Comparison of ENCODE assay signal across 17 cellular contexts in the genomic region with DNA sequence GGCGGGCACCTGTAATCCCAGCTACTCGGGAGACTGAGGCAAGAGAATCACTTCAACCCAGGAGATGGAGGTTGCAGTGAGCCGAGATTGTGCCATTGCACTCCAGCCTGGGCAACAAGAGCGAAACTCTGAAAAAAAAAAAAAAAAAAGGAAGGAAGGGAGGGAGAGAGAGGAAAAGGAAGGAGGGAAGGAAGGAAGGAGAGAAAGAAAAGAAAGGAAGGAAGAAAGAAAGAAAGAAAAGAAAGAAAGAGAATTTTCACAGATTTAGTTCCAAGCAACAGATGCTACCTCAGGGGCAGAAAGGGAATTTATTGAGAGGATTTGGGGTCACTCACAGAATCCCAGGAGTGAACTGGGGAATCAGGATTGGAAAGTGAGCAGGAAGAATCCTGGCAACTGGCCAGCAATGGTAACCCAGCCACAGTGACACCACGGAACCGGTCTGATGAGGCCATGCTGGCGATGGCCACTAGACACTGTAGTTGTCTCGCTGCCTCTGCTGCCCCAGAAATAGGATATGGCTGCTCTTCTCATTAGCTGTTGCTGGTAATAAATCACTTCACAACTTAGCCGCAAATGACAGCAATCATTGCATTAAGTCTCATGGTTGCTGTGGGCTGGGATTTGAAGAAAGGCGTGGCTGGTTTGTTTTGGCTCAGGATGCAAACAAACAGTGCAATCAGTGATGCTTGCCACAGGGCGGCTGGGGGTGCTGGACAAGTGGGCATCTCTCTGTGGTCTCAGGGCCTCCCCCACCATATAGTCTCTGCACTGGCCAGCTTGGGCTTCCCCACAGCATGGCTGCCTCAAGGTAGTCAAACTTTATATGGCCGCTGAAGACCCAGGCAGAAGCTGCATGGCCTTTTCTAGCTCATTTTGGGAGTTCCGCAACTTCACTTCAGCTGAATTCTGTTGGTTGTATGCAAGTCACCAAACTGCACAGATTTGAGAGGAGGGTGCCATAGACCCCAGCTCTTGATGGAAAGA. TPM values are rescaled to one million over a fixed set of nuclear protein-coding genes. Genes with fewer than 3 reads are reported as not detected.
A peak's percentile ranks its signal among the peaks of the same experiment; 100 is the strongest.
DNase-seq lines count a peak whose midpoint lies in the region; ATAC-seq and TF ChIP-seq lines count a peak whose summit lies in the region.
"Had no signal": no experiment of that assay in that cellular context is flagged by ENCODE, and none has a peak within 500 bp of the region (broad histone marks: within the 10 kb centered on the region; RNA-seq: fewer than 3 reads in every experiment).

No MANE protein-coding gene starts in this region.

- no peaks in the 10 kb centered on the region for H3K9me3 ChIP-seq in SK-N-SH
- H3K9me3 ChIP-seq in thyroid gland, result no peaks in the 10 kb centered on the region
- H3K9me3 ChIP-seq: heart left ventricle had no signal

- DNase-seq in SK-N-SH, result peak; percentile 12
- peak; percentile 63 for DNase-seq in MV-4-11 (lab: John Stamatoyannopoulos, UW)
- peak; percentile 19 to 21 for DNase-seq in thyroid gland
- DNase-seq in GDM1 (lab: John Stamatoyannopoulos, UW), result no peak
- DNase-seq: activated CD4-positive, alpha-beta memory T cell treated with anti-CD3 and anti-CD28 coated beads, Interleukin-2, amount 10 ng/mL, durations not matched to agents 7 days and 5 days; activated T-cell treated with anti-CD3 and anti-CD28 coated beads, Interleukin-2, amount 50 U/mL, for 48 hours; heart left ventricle; islet precursor cell; naive thymus-derived CD8-positive, alpha-beta T cell; NCI-H187; NCI-H526; T-helper 1 cell had no signal

- no peak overlapping the region for H3K4me2 ChIP-seq in SK-N-SH

- no peaks in the 10 kb centered on the region for H3K9me2 ChIP-seq in SK-N-SH

- TF ChIP-seq CTCF in SK-N-SH (IDR thresholded peaks at IDR 0.05), result no peak
- no peak for TF ChIP-seq CTCF in thyroid gland (IDR thresholded peaks at IDR 0.05)

- peaks cover 8% of the 10 kb centered on the region for H3F3A ChIP-seq in SK-N-SH (replicated peaks; ENCODE audit: insufficient read depth)

- CTCF ChIA-PET in SK-N-SH (lab: Yijun Ruan, JAX), result interaction anchor here (0.8 to 9.3 kb wide), 10 partner anchors 9 to 233 kb away, joined by 3 to 70 read pairs (median 5); partner anchors contain the start of genes CBLC and NECTIN2

- H3K27me3 ChIP-seq in SK-N-SH (ENCODE audit: insufficient read depth) (peaks cover 51% of the 10 kb centered on the region), thyroid gland (no peaks in the 10 kb centered on the region)
- H3K27me3 ChIP-seq: heart left ventricle had no signal

- POLR2A ChIA-PET in SK-N-SH (lab: Yijun Ruan, JAX), result no interaction called here

- intact Hi-C loops in thyroid gland (cut with DNase I), result no loop called here

- WGBS in SK-N-SH (ENCODE audit: low lambda C conversion rate), result 33% methylated on average over 12 of the region's 13 CpGs
- 81 to 90% methylated on average over 12 to 13 of the region's 13 CpGs for WGBS in thyroid gland, 2 donors

- TF ChIP-seq POLR2A in thyroid gland (IDR thresholded peaks at IDR 0.05), result no peak

- H4K20me1 ChIP-seq in SK-N-SH (ENCODE audit: insufficient read depth), result no peaks in the 10 kb centered on the region

- no peaks in the 10 kb centered on the region for H3K79me2 ChIP-seq in SK-N-SH (ENCODE audit: insufficient read depth)
- H3K79me2 ChIP-seq: parathyroid adenoma had no signal

- ATAC-seq in SK-N-SH treated with all-trans-retinoic acid at 6 μM for 48 hours, result no peak
- ATAC-seq in HG02623 (IDR thresholded peaks at IDR 0.05; ENCODE audit: unreplicated experiment), result no peak
- ATAC-seq: heart left ventricle; naive thymus-derived CD8-positive, alpha-beta T cell had no signal

- H3K4me1 ChIP-seq in SK-N-SH (ENCODE audit: control insufficient read depth in 1 of 2, insufficient read depth in 2 of 2, low read depth in 1 of 2, low read length in 1 of 2) (peaks cover 7 to 8% of the 10 kb centered on the region in 2 experiments; a peak in 2 of 4 replicates), thyroid gland (peaks cover 18 to 27% of the 10 kb centered on the region in 2 donors)

- H3K27ac ChIP-seq in SK-N-SH (ENCODE audit: low read depth in 2 of 2, low read length in 1 of 2), result no peak overlapping the region
- no peak overlapping the region for H3K27ac ChIP-seq in thyroid gland
- H3K27ac ChIP-seq: heart left ventricle, parathyroid adenoma had no signal

- H3K4me3 ChIP-seq in SK-N-SH (ENCODE audit: low read depth in 2 of 2, low read length in 1 of 2) (no peak overlapping the region), thyroid gland (replicated peaks in 1 of 3) (no peak overlapping the region)
- H3K4me3 ChIP-seq: heart left ventricle had no signal

- no peak for TF ChIP-seq RAD21 in SK-N-SH (IDR thresholded peaks at IDR 0.05; ENCODE audit: low read length)

- TF ChIP-seq EP300 in SK-N-SH (IDR thresholded peaks at IDR 0.05; ENCODE audit: borderline replicate concordance in 1 of 2, low read depth in 1 of 2, low read length in 1 of 2), result no peak

- no peak overlapping the region for H2AFZ ChIP-seq in SK-N-SH (ENCODE audit: low read depth)
- H2AFZ ChIP-seq: parathyroid adenoma had no signal

- no peak overlapping the region for H3K9ac ChIP-seq in SK-N-SH
- H3K9ac ChIP-seq: parathyroid adenoma had no signal

- H3K36me3 ChIP-seq in SK-N-SH (replicated peaks in 1 of 2; ENCODE audit: control insufficient read depth in 1 of 2, insufficient read depth in 2 of 2, low read length in 1 of 2) (no peaks in the 10 kb centered on the region), thyroid gland (no peaks in the 10 kb centered on the region)
- H3K36me3 ChIP-seq: heart left ventricle had no signal

TF ChIP-seq in SK-N-SH, 30 proteins besides CTCF, POLR2A, EP300 and RAD21 (continues in another document):
- no peak for TF ChIP-seq MEF2A (IDR thresholded peaks at IDR 0.05; ENCODE audit: borderline replicate concordance, low read depth)

TF ChIP-seq in SK-N-SH treated with all-trans-retinoic acid at 6 μM for 48 hours, 23 proteins besides CTCF, POLR2A, EP300 and RAD21 (continues in another document):
- TF ChIP-seq CSDC2 (CRISPR knock-in tag; IDR thresholded peaks at IDR 0.05) (no peak), TOX (CRISPR knock-in tag; IDR thresholded peaks at IDR 0.05; ENCODE audit: borderline replicate concordance) (no peak), ZNF70 (CRISPR knock-in tag; IDR thresholded peaks at IDR 0.05) (no peak), SNAI2 (CRISPR knock-in tag; IDR thresholded peaks at IDR 0.05) (no peak), ISL1 (CRISPR knock-in tag; IDR thresholded peaks at IDR 0.05) (no peak), GLIS3 (CRISPR knock-in tag; IDR thresholded peaks at IDR 0.05) (no peak), CSRNP3 (CRISPR knock-in tag; IDR thresholded peaks at IDR 0.05) (no peak)

TF ChIP-seq in PFSK-1, 5 proteins besides CTCF, POLR2A, EP300 and RAD21:
- TF ChIP-seq POLR2AphosphoS5 (IDR thresholded peaks at IDR 0.05; ENCODE audit: low read depth, low read length), result no peak
- TF ChIP-seq, protein P1, sequence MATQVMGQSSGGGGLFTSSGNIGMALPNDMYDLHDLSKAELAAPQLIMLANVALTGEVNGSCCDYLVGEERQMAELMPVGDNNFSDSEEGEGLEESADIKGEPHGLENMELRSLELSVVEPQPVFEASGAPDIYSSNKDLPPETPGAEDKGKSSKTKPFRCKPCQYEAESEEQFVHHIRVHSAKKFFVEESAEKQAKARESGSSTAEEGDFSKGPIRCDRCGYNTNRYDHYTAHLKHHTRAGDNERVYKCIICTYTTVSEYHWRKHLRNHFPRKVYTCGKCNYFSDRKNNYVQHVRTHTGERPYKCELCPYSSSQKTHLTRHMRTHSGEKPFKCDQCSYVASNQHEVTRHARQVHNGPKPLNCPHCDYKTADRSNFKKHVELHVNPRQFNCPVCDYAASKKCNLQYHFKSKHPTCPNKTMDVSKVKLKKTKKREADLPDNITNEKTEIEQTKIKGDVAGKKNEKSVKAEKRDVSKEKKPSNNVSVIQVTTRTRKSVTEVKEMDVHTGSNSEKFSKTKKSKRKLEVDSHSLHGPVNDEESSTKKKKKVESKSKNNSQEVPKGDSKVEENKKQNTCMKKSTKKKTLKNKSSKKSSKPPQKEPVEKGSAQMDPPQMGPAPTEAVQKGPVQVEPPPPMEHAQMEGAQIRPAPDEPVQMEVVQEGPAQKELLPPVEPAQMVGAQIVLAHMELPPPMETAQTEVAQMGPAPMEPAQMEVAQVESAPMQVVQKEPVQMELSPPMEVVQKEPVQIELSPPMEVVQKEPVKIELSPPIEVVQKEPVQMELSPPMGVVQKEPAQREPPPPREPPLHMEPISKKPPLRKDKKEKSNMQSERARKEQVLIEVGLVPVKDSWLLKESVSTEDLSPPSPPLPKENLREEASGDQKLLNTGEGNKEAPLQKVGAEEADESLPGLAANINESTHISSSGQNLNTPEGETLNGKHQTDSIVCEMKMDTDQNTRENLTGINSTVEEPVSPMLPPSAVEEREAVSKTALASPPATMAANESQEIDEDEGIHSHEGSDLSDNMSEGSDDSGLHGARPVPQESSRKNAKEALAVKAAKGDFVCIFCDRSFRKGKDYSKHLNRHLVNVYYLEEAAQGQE (IDR thresholded peaks at IDR 0.05; ENCODE audit: insufficient read depth in 1 of 2, low read depth in 2 of 2, low read length in 2 of 2), result no peak
- TF ChIP-seq SIN3A (IDR thresholded peaks at IDR 0.05; ENCODE audit: borderline replicate concordance, insufficient read depth, low read length), result no peak
- no peak for TF ChIP-seq TAF1 (IDR thresholded peaks at IDR 0.05; ENCODE audit: borderline replicate concordance, insufficient read depth, low read length)
- TF ChIP-seq FOXP2 (optimal IDR thresholded peaks at IDR 0.05; ENCODE audit: borderline replicate concordance, extremely low read depth, extremely low read length, insufficient read depth), result peak; percentile 23

RNA-seq across cellular contexts. Expression of gene BCAM, which starts 5.2 kb away (rescaled TPM):
- polyA plus RNA-seq in SK-N-SH (2012; rRNA removed), result 9.7 and 34.0 TPM in 2 replicates
- polyA plus RNA-seq in SK-N-SH (2012; cell fraction: cytosol; rRNA removed), result 13.8 and 20.8 TPM in 2 replicates
- 49.8 and 71.7 TPM in 2 replicates for polyA plus RNA-seq in SK-N-SH (2012; cell fraction: nucleus; rRNA removed)
- 98.8 TPM for polyA plus RNA-seq in PFSK-1 (2012; ENCODE audit: insufficient read length, low read depth)
- total RNA-seq in thyroid gland, result 100 to 1,000 TPM; 156 to 391 (median 285) TPM
- total RNA-seq: activated CD4-positive, alpha-beta memory T cell treated with anti-CD3 and anti-CD28 coated beads, Interleukin-2, amount 10 ng/mL, durations not matched to agents 7 days and 5 days; naive thymus-derived CD8-positive, alpha-beta T cell had no signal
- polyA plus RNA-seq: naive thymus-derived CD8-positive, alpha-beta T cell had no signal

RNA-seq across cellular contexts. Expression of gene CBLC, which starts 26.0 kb away (rescaled TPM):
- polyA plus RNA-seq in SK-N-SH (2012; rRNA removed), result not detected in 2 replicates
- not detected in 2 replicates for polyA plus RNA-seq in SK-N-SH (2012; cell fraction: cytosol; rRNA removed)
- 0.04 TPM in 1 of 2 replicates, not detected in the other for polyA plus RNA-seq in SK-N-SH (2012; cell fraction: nucleus; rRNA removed)
- polyA plus RNA-seq in PFSK-1 (2012; ENCODE audit: insufficient read length, low read depth), result not detected
- total RNA-seq in thyroid gland, result 1 to 10 TPM; 2.0 to 5.6 (median 3.1) TPM
- total RNA-seq: activated CD4-positive, alpha-beta memory T cell treated with anti-CD3 and anti-CD28 coated beads, Interleukin-2, amount 10 ng/mL, durations not matched to agents 7 days and 5 days; heart left ventricle; HT1080; naive thymus-derived CD8-positive, alpha-beta T cell had no signal

RNA-seq across cellular contexts. Expression of gene NECTIN2, which starts 42.4 kb away (rescaled TPM):
- 96.6 and 121 TPM in 2 replicates for polyA plus RNA-seq in SK-N-SH (2012; rRNA removed)
- polyA plus RNA-seq in SK-N-SH (2012; cell fraction: cytosol; rRNA removed), result 57.7 and 82.2 TPM in 2 replicates
- polyA plus RNA-seq in SK-N-SH (2012; cell fraction: nucleus; rRNA removed), result 94.1 and 94.2 TPM in 2 replicates
- 250 TPM for polyA plus RNA-seq in PFSK-1 (2012; ENCODE audit: insufficient read length, low read depth)
- 100 to 1,000 TPM in 3 of 4 donors, 10 to 100 TPM in 1; 88.6 to 164 (median 117) TPM for total RNA-seq in thyroid gland

RNA-seq across cellular contexts. Expression of gene BCL3, which starts 55.2 kb away (rescaled TPM):
- polyA plus RNA-seq in SK-N-SH (2012; rRNA removed), result 7.5 and 19.2 TPM in 2 replicates
- 8.9 and 12.7 TPM in 2 replicates for polyA plus RNA-seq in SK-N-SH (2012; cell fraction: cytosol; rRNA removed)
- 49.3 and 90.0 TPM in 2 replicates for polyA plus RNA-seq in SK-N-SH (2012; cell fraction: nucleus; rRNA removed)
- 76.7 TPM for polyA plus RNA-seq in PFSK-1 (2012; ENCODE audit: insufficient read length, low read depth)
- total RNA-seq in thyroid gland, result 10 to 100 TPM; 12.4 to 56.2 (median 16.8) TPM
